In genomic region chr2:121868652-121869051, GRCh38 we compare ENCODE assay signal across 25 cellular contexts.
"Had no signal": no experiment of that assay in that cellular context is flagged by ENCODE, and none has a peak within 500 bp of the region (broad histone marks: within the 10 kb centered on the region; RNA-seq: fewer than 3 reads in every experiment).

No MANE protein-coding gene starts in this region.

- ATAC-seq: activated T-cell treated with anti-CD3 and anti-CD28 coated beads, Interleukin-2, amount 50 U/mL, for 4 hours; esophagus mucosa; naive thymus-derived CD8-positive, alpha-beta T cell had no signal

- DNase-seq: activated CD4-positive, alpha-beta T cell treated with anti-CD3 and anti-CD28 coated beads for 4 hours; activated CD4-positive, alpha-beta T cell treated with anti-CD3 and anti-CD28 coated beads, Interleukin-2, amount 50 U/mL, for 48 hours; activated CD4-positive, CD25-positive, alpha-beta regulatory T cell; activated CD8-positive, alpha-beta memory T cell treated with anti-CD3 and anti-CD28 coated beads, Interleukin-2, amount 50 U/mL, for 48 hours; activated naive CD4-positive, alpha-beta T cell; activated naive CD8-positive, alpha-beta T cell treated with anti-CD3 and anti-CD28 coated beads, Interleukin-2, amount 10 ng/mL, durations not matched to agents 7 days and 5 days; activated T-cell treated with anti-CD3 and anti-CD28 coated beads, Interleukin-2, amount 50 U/mL, for 4 hours; amniotic stem cell; effector memory CD4-positive, alpha-beta T cell; glutamatergic neuron; hippocampal formation; left ventricle myocardium inferior; naive thymus-derived CD8-positive, alpha-beta T cell; spleen; stimulated activated CD4-positive, alpha-beta T cell treated with anti-CD3 and anti-CD28 coated beads, Interleukin-4, amount 100 ng/mL, for 24 hours; stimulated activated naive CD4-positive, alpha-beta T cell treated with Interleukin-2 at 50 U/mL for 16 hours had no signal

- H3K36me3 Mint-ChIP-seq: activated naive CD8-positive, alpha-beta T cell treated with anti-CD3 and anti-CD28 coated beads, Interleukin-2, amount 10 ng/mL, durations not matched to agents 7 days and 5 days; mesothelial cell of epicardium; type B pancreatic cell had no signal

- H3K4me1 ChIP-seq: breast epithelium, left ventricle myocardium inferior, prostate gland, spleen, vagina had no signal

- H3K36me3 ChIP-seq: breast epithelium, left ventricle myocardium inferior, prostate gland, spleen, thoracic aorta, vagina had no signal

- H3K27ac Mint-ChIP-seq: activated naive CD8-positive, alpha-beta T cell treated with anti-CD3 and anti-CD28 coated beads, Interleukin-2, amount 10 ng/mL, durations not matched to agents 7 days and 5 days; activated T-helper 2 cell treated with anti-CD3 and anti-CD28 coated beads, Interferon-gamma antibody, Interleukin-2, Interleukin-4, amounts not matched to agents 10 μg/mL and 5 μg/mL and 100 μg/mL, durations not matched to agents 14 hours and 24 hours and 36 hours; mesothelial cell of epicardium; naive thymus-derived CD8-positive, alpha-beta T cell; type B pancreatic cell had no signal

- H3K4me3 Mint-ChIP-seq: activated naive CD8-positive, alpha-beta T cell treated with anti-CD3 and anti-CD28 coated beads, Interleukin-2, amount 10 ng/mL, durations not matched to agents 7 days and 5 days; activated T-cell treated with anti-CD3 and anti-CD28 coated beads, Interleukin-2, amount 50 U/mL, for 4 hours; central memory CD8-positive, alpha-beta T cell; mesothelial cell of epicardium; naive thymus-derived CD8-positive, alpha-beta T cell; type B pancreatic cell had no signal

- H3K27ac ChIP-seq: breast epithelium, left ventricle myocardium inferior, prostate gland, spleen, thoracic aorta, vagina had no signal

- H3K9me3 Mint-ChIP-seq: activated naive CD8-positive, alpha-beta T cell treated with anti-CD3 and anti-CD28 coated beads, Interleukin-2, amount 10 ng/mL, durations not matched to agents 7 days and 5 days; activated T-helper 2 cell treated with anti-CD3 and anti-CD28 coated beads, Interferon-gamma antibody, Interleukin-2, Interleukin-4, amounts not matched to agents 10 μg/mL and 5 μg/mL and 100 μg/mL, durations not matched to agents 14 hours and 24 hours and 36 hours had no signal

- H3K4me1 Mint-ChIP-seq: activated naive CD8-positive, alpha-beta T cell treated with anti-CD3 and anti-CD28 coated beads, Interleukin-2, amount 10 ng/mL, durations not matched to agents 7 days and 5 days; central memory CD8-positive, alpha-beta T cell; mesothelial cell of epicardium; naive thymus-derived CD8-positive, alpha-beta T cell had no signal

- H3K27me3 ChIP-seq: breast epithelium, vagina had no signal

- H3K9me3 ChIP-seq: breast epithelium, prostate gland, spleen, thoracic aorta, vagina had no signal

- H3K4me3 ChIP-seq: breast epithelium, left ventricle myocardium inferior, prostate gland, spleen, thoracic aorta, vagina had no signal
